ENCODE assay signal across 19 cellular contexts in the genomic region with DNA sequence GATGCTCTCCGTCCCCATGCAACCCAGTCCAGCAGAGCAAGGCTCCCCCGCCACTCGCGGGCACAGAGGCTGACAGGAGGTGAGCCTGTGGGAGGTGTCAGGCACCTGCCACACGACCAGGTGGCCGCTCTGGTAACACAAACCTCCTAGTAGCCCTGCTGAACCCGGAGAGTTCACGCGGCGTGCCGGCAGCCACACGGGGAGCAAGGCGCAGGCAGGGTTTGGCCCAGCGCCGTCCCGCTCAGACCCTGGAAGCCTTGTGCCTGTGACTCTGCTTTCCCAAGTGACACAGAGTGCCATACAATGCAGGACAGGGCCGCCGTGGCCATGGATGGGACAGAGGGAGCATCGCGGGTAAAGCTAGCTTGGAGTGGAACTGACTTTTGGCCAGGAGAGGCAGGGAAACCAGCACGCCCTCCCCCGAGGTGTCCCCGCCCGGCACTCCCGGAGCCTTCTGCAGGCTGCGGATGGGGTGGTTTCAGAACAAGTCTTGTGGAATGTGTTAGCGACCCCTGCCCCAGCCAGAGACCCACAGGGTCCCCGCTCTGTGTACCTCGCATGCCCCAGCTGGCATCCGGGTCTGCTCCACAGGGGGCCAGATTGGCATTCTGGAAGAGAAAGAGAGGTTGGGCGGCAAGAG.
"Had no signal": no experiment of that assay in that cellular context is flagged by ENCODE, and none has a peak within 500 bp of the region (broad histone marks: within the 10 kb centered on the region; RNA-seq: fewer than 3 reads in every experiment).

No MANE protein-coding gene starts in this region.

- H3K36me3 ChIP-seq: ovary, prostate gland, stomach, vagina had no signal

- H3K27ac ChIP-seq: foreskin keratinocyte, left ventricle myocardium inferior, ovary, prostate gland, stomach, vagina had no signal

- H3K4me1 ChIP-seq: foreskin keratinocyte, prostate gland had no signal

- H3K9me3 ChIP-seq: ovary, prostate gland, stomach, vagina had no signal

- H3K36me3 Mint-ChIP-seq: activated CD4-positive, alpha-beta memory T cell treated with anti-CD3 and anti-CD28 coated beads for 36 hours; activated naive CD4-positive, alpha-beta T cell treated with anti-CD3 and anti-CD28 coated beads, Interleukin-2, amount 10 ng/mL, durations not matched to agents 7 days and 5 days; type B pancreatic cell had no signal

- H3K9me3 Mint-ChIP-seq: activated CD4-positive, alpha-beta memory T cell treated with anti-CD3 and anti-CD28 coated beads for 36 hours; activated naive CD4-positive, alpha-beta T cell treated with anti-CD3 and anti-CD28 coated beads, Interleukin-2, amount 10 ng/mL, durations not matched to agents 7 days and 5 days; dendritic cell treated with granulocyte-macrophage colony-stimulating factor and Interleukin-4, amounts not matched to agents 40 ng/mL and 50 ng/mL, for 4 days; type B pancreatic cell had no signal

- H3K4me3 ChIP-seq: left ventricle myocardium inferior, ovary, prostate gland, stomach, vagina had no signal

- ATAC-seq: foreskin keratinocyte; naive thymus-derived CD8-positive, alpha-beta T cell had no signal

- H3K27me3 Mint-ChIP-seq: type B pancreatic cell had no signal

- FAIRE-seq: bronchial epithelial cell had no signal

- H3K27ac Mint-ChIP-seq: activated B cell treated with CpG ODN at 0.5 μM for 24 hours; activated CD4-positive, alpha-beta memory T cell treated with anti-CD3 and anti-CD28 coated beads for 36 hours; activated naive CD4-positive, alpha-beta T cell treated with anti-CD3 and anti-CD28 coated beads, Interleukin-2, amount 10 ng/mL, durations not matched to agents 7 days and 5 days; dendritic cell treated with granulocyte-macrophage colony-stimulating factor and Interleukin-4, amounts not matched to agents 40 ng/mL and 50 ng/mL, for 4 days; type B pancreatic cell had no signal

- H3K4me3 Mint-ChIP-seq: activated B cell treated with CpG ODN at 0.5 μM for 24 hours; activated CD4-positive, alpha-beta memory T cell treated with anti-CD3 and anti-CD28 coated beads for 36 hours; activated naive CD4-positive, alpha-beta T cell treated with anti-CD3 and anti-CD28 coated beads, Interleukin-2, amount 10 ng/mL, durations not matched to agents 7 days and 5 days; dendritic cell treated with granulocyte-macrophage colony-stimulating factor and Interleukin-4, amounts not matched to agents 40 ng/mL and 50 ng/mL, for 4 days; naive thymus-derived CD8-positive, alpha-beta T cell; type B pancreatic cell had no signal

- H3K27me3 ChIP-seq: ovary, stomach, vagina had no signal

- DNase-seq: activated B cell treated with CpG ODN at 0.5 μM for 24 hours; activated CD4-positive, alpha-beta memory T cell treated with anti-CD3 and anti-CD28 coated beads for 36 hours; activated CD4-positive, alpha-beta T cell treated with anti-CD3 and anti-CD28 coated beads for 4 hours; activated effector memory CD4-positive, alpha-beta T cell treated with anti-CD3 and anti-CD28 coated beads, Interleukin-2, amount 50 U/mL, for 16 hours; activated naive CD4-positive, alpha-beta T cell treated with anti-CD3 and anti-CD28 coated beads, Interleukin-2, amount 10 ng/mL, durations not matched to agents 7 days and 5 days; activated T-cell treated with anti-CD3 and anti-CD28 coated beads, Interleukin-2, amount 50 U/mL, for 48 hours; amygdala; effector CD8-positive, alpha-beta T cell; foreskin keratinocyte; left ventricle myocardium inferior; ovary; stimulated activated CD4-positive, alpha-beta T cell treated with anti-CD3 and anti-CD28 coated beads, Interleukin-12 subunit alpha, Interleukin-12 subunit beta, amount 100 ng/mL, for 4 hours; stomach had no signal

- H3K4me1 Mint-ChIP-seq: activated B cell treated with CpG ODN at 0.5 μM for 24 hours had no signal
